1 cellular context compared by ENCODE assay signal in genomic region chr1:87428351-87428750, GRCh38.
TF ChIP-seq lines count a peak whose summit lies in the region.

No MANE protein-coding gene starts in this region.

TF ChIP-seq in GM23338, 12 proteins besides CTCF, POLR2A, EP300 and RAD21 (continued from another document):
- TF ChIP-seq ZNF462 (CRISPR knock-in tag; IDR thresholded peaks at IDR 0.05), result no peak
- no peak for TF ChIP-seq NANOG (IDR thresholded peaks at IDR 0.05; ENCODE audit: borderline replicate concordance)
